ENCODE assay signal across 8 cellular contexts in genomic region chr16:2518823-2519710, GRCh38. TPM values are rescaled to one million over a fixed set of nuclear protein-coding genes. Genes with fewer than 3 reads are reported as not detected.
DNase-seq lines count a peak whose midpoint lies in the region; ATAC-seq, FAIRE-seq and TF ChIP-seq lines count a peak whose summit lies in the region.

No MANE protein-coding gene starts in this region.

- TF ChIP-seq EP300 in HepG2 (IDR thresholded peaks at IDR 0.05; ENCODE audit: low read depth in 2 of 2, low read length in 2 of 2) (no peak), HepG2 (CRISPR knock-in tag; IDR thresholded peaks at IDR 0.05; ENCODE audit: borderline replicate concordance) (no peak)

- H3K27me3 Mint-ChIP-seq in stimulated activated naive CD8-positive, alpha-beta T cell treated with anti-CD3 and anti-CD28 coated beads, Interleukin-15, Interleukin-2, amounts not matched to agents 100 ng/mL and 50 ng/mL, for 24 hours = no peaks in the 10 kb centered on the region

- H3K27me3 ChIP-seq in HepG2 (ENCODE audit: control insufficient read depth in 1 of 2, insufficient read depth in 2 of 2, low read length in 2 of 2) = no peaks in the 10 kb centered on the region; a peak in 1 of 5 replicates

- no peak for TF ChIP-seq POLR2A in HepG2 (IDR thresholded peaks at IDR 0.05; ENCODE audit: insufficient read depth in 1 of 2, low read depth in 2 of 2, low read length in 2 of 2)

- H3K36me3 Mint-ChIP-seq in stimulated activated naive CD8-positive, alpha-beta T cell treated with anti-CD3 and anti-CD28 coated beads, Interleukin-15, Interleukin-2, amounts not matched to agents 100 ng/mL and 50 ng/mL, for 24 hours (ENCODE audit: low read depth) = peaks cover 19% of the 10 kb centered on the region

- intact Hi-C loops in HepG2 (cut with micrococcal nuclease; ENCODE audit: unreplicated experiment) = no loop called here

- CTCF ChIA-PET in HEK293 (lab: Yijun Ruan, JAX) (interaction anchor here (0.6 to 1.0 kb wide), 2 partner anchors 18 to 303 kb away, joined by 3 read pairs; no protein-coding TSS in a partner anchor), HepG2 (lab: Yijun Ruan, JAX; ENCODE audit: low intra/inter-chr PET ratio, low total read pairs) (no interaction called here)

- peak overlapping the region; percentile 55 for H3K4me3 Mint-ChIP-seq in stimulated activated naive CD8-positive, alpha-beta T cell treated with anti-CD3 and anti-CD28 coated beads, Interleukin-15, Interleukin-2, amounts not matched to agents 100 ng/mL and 50 ng/mL, for 24 hours

- H3K36me3 ChIP-seq in HEK293 (ENCODE audit: control insufficient read depth in 2 of 2, insufficient read depth in 1 of 2, low read length in 2 of 2) (peaks cover 0 to 56% of the 10 kb centered on the region in 2 experiments; a peak in 2 of 3 replicates), HepG2 (replicated peaks in 1 of 2; ENCODE audit: control insufficient read depth in 1 of 2, insufficient read depth in 2 of 2, low read length in 2 of 2) (peaks cover 4 to 21% of the 10 kb centered on the region in 2 experiments; a peak in 4 of 5 replicates)

- no peaks in the 10 kb centered on the region for H3K9me3 ChIP-seq in HEK293 (ENCODE audit: control insufficient read depth, insufficient read depth, low read depth, low read length)
- H3K9me3 ChIP-seq in HepG2 (ENCODE audit: low read length) = no peaks in the 10 kb centered on the region

- H3K27ac Mint-ChIP-seq in stimulated activated naive CD8-positive, alpha-beta T cell treated with anti-CD3 and anti-CD28 coated beads, Interleukin-15, Interleukin-2, amounts not matched to agents 100 ng/mL and 50 ng/mL, for 24 hours = peak overlapping the region; percentile 74

- DNase-seq in HepG2 (ENCODE audit: low spot score) (no peak), NCI-H2227 (lab: John Stamatoyannopoulos, UW; ENCODE audit: unreplicated experiment) (no peak), SHP77 treated with DMSO at 0.1 percent for 48 hours (lab: John Stamatoyannopoulos, UW) (no peak), MV-4-11 (lab: John Stamatoyannopoulos, UW) (no peak)

- 81 to 84% (median 82%) methylated on average over 38 to 39 of the region's 39 CpGs for WGBS in adipose tissue, 3 donors
- WGBS in HepG2 (ENCODE audit: low lambda C conversion rate) = 95% methylated on average over 17 of the region's 39 CpGs

- H3K27ac ChIP-seq in HEK293 (ENCODE audit: extremely low read depth, low read depth, low read length) (no peak overlapping the region), adipose tissue (ENCODE audit: low read depth, low read length) (peak overlapping the region; percentile 21), HepG2 (ENCODE audit: extremely low read length, insufficient read depth, low read length) (no peak overlapping the region)

- peaks cover 52% of the 10 kb centered on the region for H4K20me1 ChIP-seq in HepG2 (ENCODE audit: insufficient read depth, low read length)

- in situ Hi-C loops in HepG2 (cut with HindIII; ENCODE audit: extremely low pct_ligation_motif_present, low pct_unique_long_range_greater_than_20kb) = no loop called here

- H3K9ac ChIP-seq in HepG2 (ENCODE audit: insufficient read depth, low read depth, low read length) = no peak overlapping the region

- TF ChIP-seq CTCF in HEK293 (tag by site-specific recombination; IDR thresholded peaks at IDR 0.05) (no peak), HepG2 (CRISPR knock-in tag; IDR thresholded peaks at IDR 0.05) (no peak)

- no peak overlapping the region for H2AFZ ChIP-seq in HepG2 (ENCODE audit: low read length)

- H3K9me3 Mint-ChIP-seq in stimulated activated naive CD8-positive, alpha-beta T cell treated with anti-CD3 and anti-CD28 coated beads, Interleukin-15, Interleukin-2, amounts not matched to agents 100 ng/mL and 50 ng/mL, for 24 hours = no peaks in the 10 kb centered on the region

- no peak overlapping the region for H3K4me3 ChIP-seq in HEK293 (ENCODE audit: low read depth, low read length)
- H3K4me3 ChIP-seq in HepG2 (replicated peaks in 1 of 3; ENCODE audit: insufficient read depth in 1 of 3, low read depth in 2 of 3, low read length in 3 of 3) = no peak overlapping the region

- no peak overlapping the region for H3K4me2 ChIP-seq in HepG2 (ENCODE audit: low read depth, low read length)

- POLR2A ChIA-PET in HEK293 (lab: Yijun Ruan, JAX) (interaction anchor here (0.8 to 2.6 kb wide), 3 partner anchors 13 to 22 kb away, joined by 3 to 25 read pairs (median 8); partner anchors contain the start of genes CEMP1 and PDPK1), HepG2 (lab: Yijun Ruan, JAX) (interaction anchor here (1.8 to 2.2 kb wide), 2 partner anchors 12 to 18 kb away, joined by 10 to 12 read pairs; partner anchors contain the start of genes CEMP1 and PDPK1)

- no TSS peak for BruUV-seq in HepG2 (replicated peaks; lab: Mats Ljungman, UMichigan)

- no peak for ATAC-seq in HepG2
- no peak for ATAC-seq in GM21381 (IDR thresholded peaks at IDR 0.05; ENCODE audit: unreplicated experiment)

- H3K4me1 ChIP-seq in HEK293 (ENCODE audit: control insufficient read depth, insufficient read depth, low read length) (peaks cover 3% of the 10 kb centered on the region), HepG2 (ENCODE audit: insufficient read depth, low read length) (peaks cover 79% of the 10 kb centered on the region)

- H3K4me1 Mint-ChIP-seq in stimulated activated naive CD8-positive, alpha-beta T cell treated with anti-CD3 and anti-CD28 coated beads, Interleukin-15, Interleukin-2, amounts not matched to agents 100 ng/mL and 50 ng/mL, for 24 hours (ENCODE audit: low read depth) = peaks cover 54% of the 10 kb centered on the region

- peaks cover 71% of the 10 kb centered on the region for H3K79me2 ChIP-seq in HepG2 (ENCODE audit: insufficient read depth, low read length)

- no peak for FAIRE-seq in HepG2 (lab: Jason Lieb, UNC)

- no peak for TF ChIP-seq RAD21 in HepG2 (CRISPR knock-in tag; IDR thresholded peaks at IDR 0.05)

RNA-seq across cellular contexts. Expression of gene AMDHD2, which starts 1.1 kb away (rescaled TPM):
- polyA plus RNA-seq in adipose tissue (10 to 100 TPM; 14.6 to 29.5 (median 29.5) TPM), HepG2 (2011; rRNA removed) (33.5 and 51.3 TPM in 2 replicates)
- 13.8 and 39.1 TPM in 2 replicates for total RNA-seq in HepG2 (2016; rRNA removed; fragmentation: Illumina TruSeq; extraction: Trizol)
- total RNA-seq in HepG2 (2016; cell fraction: cytosol; rRNA removed; fragmentation: Illumina TruSeq; extraction: Trizol; ENCODE audit: low read depth) = 14.4 and 16.3 TPM in 2 replicates
- 15.5 and 37.7 TPM in 2 replicates for total RNA-seq in HepG2 (2016; cell fraction: insoluble cytoplasmic fraction; rRNA removed; fragmentation: Illumina TruSeq; extraction: Trizol)
- 11.4 and 12.8 TPM in 2 replicates for total RNA-seq in HepG2 (2016; cell fraction: membrane; rRNA removed; fragmentation: Illumina TruSeq; extraction: Trizol)
- total RNA-seq in HepG2 (2016; cell fraction: nucleus; rRNA removed; fragmentation: Illumina TruSeq; extraction: Trizol) = 56.5 and 57.9 TPM in 2 replicates
- 12.9 and 24.3 TPM in 2 replicates for polyA plus RNA-seq in HepG2 (2011; cell fraction: cytosol; rRNA removed)
- 624 and 803 TPM in 2 replicates for polyA plus RNA-seq in HepG2 (2011; cell fraction: nucleus; rRNA removed)
- polyA plus RNA-seq in HepG2 (2012) = 30.1 and 34.2 TPM in 2 replicates
- polyA plus RNA-seq in HepG2 (2016; cell fraction: cytosol; fragmentation: Illumina TruSeq; extraction: Trizol; ENCODE audit: low read depth) = 5.3 and 8.4 TPM in 2 replicates
- 11.9 and 12.8 TPM in 2 replicates for polyA plus RNA-seq in HepG2 (2016; cell fraction: insoluble cytoplasmic fraction; fragmentation: Illumina TruSeq; extraction: Trizol; ENCODE audit: low read depth)
- 7.2 and 9.8 TPM in 2 replicates for polyA plus RNA-seq in HepG2 (2016; cell fraction: membrane; fragmentation: Illumina TruSeq; extraction: Trizol; ENCODE audit: low read depth)
- 125 and 129 TPM in 2 replicates for polyA plus RNA-seq in HepG2 (2016; cell fraction: nucleus; fragmentation: Illumina TruSeq; extraction: Trizol; ENCODE audit: insufficient read depth, low read depth)
- 20.8 and 63.2 TPM in 2 replicates for polyA minus RNA-seq in HepG2 (2011; rRNA and poly(A)+ RNA removed; ENCODE audit: low replicate concordance)
- 11.8 and 13.7 TPM in 2 replicates for polyA minus RNA-seq in HepG2 (2011; cell fraction: cytosol; rRNA and poly(A)+ RNA removed)
- polyA minus RNA-seq in HepG2 (2011; cell fraction: nucleus; rRNA and poly(A)+ RNA removed) = 81.2 and 102 TPM in 2 replicates

RNA-seq across cellular contexts. Expression of gene ATP6V0C, which starts 5.3 kb away (rescaled TPM):
- polyA plus RNA-seq in adipose tissue (100 to 1,000 TPM in 1 of 3 donors, 10 to 100 TPM in 2; 74.2 to 236 (median 89.1) TPM), HepG2 (2011; rRNA removed) (20.1 and 21.1 TPM in 2 replicates)
- total RNA-seq in HepG2 (2016; rRNA removed; fragmentation: Illumina TruSeq; extraction: Trizol) = 7.2 and 10.4 TPM in 2 replicates
- total RNA-seq in HepG2 (2016; cell fraction: cytosol; rRNA removed; fragmentation: Illumina TruSeq; extraction: Trizol; ENCODE audit: low read depth) = 7.6 and 9.4 TPM in 2 replicates
- 5.7 and 10.1 TPM in 2 replicates for total RNA-seq in HepG2 (2016; cell fraction: insoluble cytoplasmic fraction; rRNA removed; fragmentation: Illumina TruSeq; extraction: Trizol)
- 11.1 and 14.0 TPM in 2 replicates for total RNA-seq in HepG2 (2016; cell fraction: membrane; rRNA removed; fragmentation: Illumina TruSeq; extraction: Trizol)
- total RNA-seq in HepG2 (2016; cell fraction: nucleus; rRNA removed; fragmentation: Illumina TruSeq; extraction: Trizol) = 13.6 and 17.3 TPM in 2 replicates
- polyA plus RNA-seq in HepG2 (2011; cell fraction: cytosol; rRNA removed) = 29.7 and 32.0 TPM in 2 replicates
- 42.5 and 51.4 TPM in 2 replicates for polyA plus RNA-seq in HepG2 (2011; cell fraction: nucleus; rRNA removed)
- 133 and 154 TPM in 2 replicates for polyA plus RNA-seq in HepG2 (2012)
- polyA plus RNA-seq in HepG2 (2016; cell fraction: cytosol; fragmentation: Illumina TruSeq; extraction: Trizol; ENCODE audit: low read depth) = 106 and 119 TPM in 2 replicates
- 50.3 and 60.7 TPM in 2 replicates for polyA plus RNA-seq in HepG2 (2016; cell fraction: insoluble cytoplasmic fraction; fragmentation: Illumina TruSeq; extraction: Trizol; ENCODE audit: low read depth)
- 97.9 and 104 TPM in 2 replicates for polyA plus RNA-seq in HepG2 (2016; cell fraction: membrane; fragmentation: Illumina TruSeq; extraction: Trizol; ENCODE audit: low read depth)
- 168 and 190 TPM in 2 replicates for polyA plus RNA-seq in HepG2 (2016; cell fraction: nucleus; fragmentation: Illumina TruSeq; extraction: Trizol; ENCODE audit: insufficient read depth, low read depth)
- polyA minus RNA-seq in HepG2 (2011; rRNA and poly(A)+ RNA removed; ENCODE audit: low replicate concordance) = 20.0 and 29.5 TPM in 2 replicates
- 52.8 and 62.5 TPM in 2 replicates for polyA minus RNA-seq in HepG2 (2011; cell fraction: cytosol; rRNA and poly(A)+ RNA removed)
- polyA minus RNA-seq in HepG2 (2011; cell fraction: nucleus; rRNA and poly(A)+ RNA removed) = 10.4 and 11.5 TPM in 2 replicates

RNA-seq across cellular contexts. Expression of gene CEMP1, which starts 12.1 kb away (rescaled TPM):
- under 1 TPM; 0.45 to 0.97 (median 0.66) TPM for polyA plus RNA-seq in adipose tissue
- total RNA-seq in HepG2 (2016; rRNA removed; fragmentation: Illumina TruSeq; extraction: Trizol) = not detected in 2 replicates
- total RNA-seq in HepG2 (2016; cell fraction: cytosol; rRNA removed; fragmentation: Illumina TruSeq; extraction: Trizol; ENCODE audit: low read depth) = not detected in 2 replicates
- not detected in 2 replicates for total RNA-seq in HepG2 (2016; cell fraction: insoluble cytoplasmic fraction; rRNA removed; fragmentation: Illumina TruSeq; extraction: Trizol)
- total RNA-seq in HepG2 (2016; cell fraction: membrane; rRNA removed; fragmentation: Illumina TruSeq; extraction: Trizol) = not detected in 2 replicates
- not detected in 2 replicates for total RNA-seq in HepG2 (2016; cell fraction: nucleus; rRNA removed; fragmentation: Illumina TruSeq; extraction: Trizol)
- 0.04 TPM in 1 of 2 replicates, not detected in the other for polyA plus RNA-seq in HepG2 (2011; rRNA removed)
- not detected in 2 replicates for polyA plus RNA-seq in HepG2 (2011; cell fraction: cytosol; rRNA removed)
- polyA plus RNA-seq in HepG2 (2011; cell fraction: nucleus; rRNA removed) = 0.16 TPM in 1 of 2 replicates, not detected in the other
- polyA plus RNA-seq in HepG2 (2012) = not detected in 2 replicates
- not detected in 2 replicates for polyA plus RNA-seq in HepG2 (2016; cell fraction: cytosol; fragmentation: Illumina TruSeq; extraction: Trizol; ENCODE audit: low read depth)
- not detected in 2 replicates for polyA plus RNA-seq in HepG2 (2016; cell fraction: insoluble cytoplasmic fraction; fragmentation: Illumina TruSeq; extraction: Trizol; ENCODE audit: low read depth)
- not detected in 2 replicates for polyA plus RNA-seq in HepG2 (2016; cell fraction: membrane; fragmentation: Illumina TruSeq; extraction: Trizol; ENCODE audit: low read depth)
- not detected in 2 replicates for polyA plus RNA-seq in HepG2 (2016; cell fraction: nucleus; fragmentation: Illumina TruSeq; extraction: Trizol; ENCODE audit: insufficient read depth, low read depth)
- polyA minus RNA-seq in HepG2 (2011; rRNA and poly(A)+ RNA removed; ENCODE audit: low replicate concordance) = 0.10 and 0.16 TPM in 2 replicates
- polyA minus RNA-seq in HepG2 (2011; cell fraction: cytosol; rRNA and poly(A)+ RNA removed) = not detected in 2 replicates
- polyA minus RNA-seq in HepG2 (2011; cell fraction: nucleus; rRNA and poly(A)+ RNA removed) = 0.37 and 0.52 TPM in 2 replicates

RNA-seq across cellular contexts. Expression of gene PDPK1, which starts 18.8 kb away (rescaled TPM):
- polyA plus RNA-seq in adipose tissue (10 to 100 TPM; 10.6 to 19.0 (median 15.0) TPM), HepG2 (2011; rRNA removed) (129 TPM in 2 replicates)
- 59.6 and 72.9 TPM in 2 replicates for total RNA-seq in HepG2 (2016; rRNA removed; fragmentation: Illumina TruSeq; extraction: Trizol)
- 53.8 and 58.1 TPM in 2 replicates for total RNA-seq in HepG2 (2016; cell fraction: cytosol; rRNA removed; fragmentation: Illumina TruSeq; extraction: Trizol; ENCODE audit: low read depth)
- total RNA-seq in HepG2 (2016; cell fraction: insoluble cytoplasmic fraction; rRNA removed; fragmentation: Illumina TruSeq; extraction: Trizol) = 57.5 and 62.0 TPM in 2 replicates
- total RNA-seq in HepG2 (2016; cell fraction: membrane; rRNA removed; fragmentation: Illumina TruSeq; extraction: Trizol) = 43.6 and 57.5 TPM in 2 replicates
- total RNA-seq in HepG2 (2016; cell fraction: nucleus; rRNA removed; fragmentation: Illumina TruSeq; extraction: Trizol) = 40.5 and 51.1 TPM in 2 replicates
- 93.3 and 120 TPM in 2 replicates for polyA plus RNA-seq in HepG2 (2011; cell fraction: cytosol; rRNA removed)
- 125 and 138 TPM in 2 replicates for polyA plus RNA-seq in HepG2 (2011; cell fraction: nucleus; rRNA removed)
- 68.8 and 96.6 TPM in 2 replicates for polyA plus RNA-seq in HepG2 (2012)
- polyA plus RNA-seq in HepG2 (2016; cell fraction: cytosol; fragmentation: Illumina TruSeq; extraction: Trizol; ENCODE audit: low read depth) = 21.1 and 27.5 TPM in 2 replicates
- polyA plus RNA-seq in HepG2 (2016; cell fraction: insoluble cytoplasmic fraction; fragmentation: Illumina TruSeq; extraction: Trizol; ENCODE audit: low read depth) = 55.5 and 59.6 TPM in 2 replicates
- 31.1 and 35.0 TPM in 2 replicates for polyA plus RNA-seq in HepG2 (2016; cell fraction: membrane; fragmentation: Illumina TruSeq; extraction: Trizol; ENCODE audit: low read depth)
- polyA plus RNA-seq in HepG2 (2016; cell fraction: nucleus; fragmentation: Illumina TruSeq; extraction: Trizol; ENCODE audit: insufficient read depth, low read depth) = 66.4 and 80.4 TPM in 2 replicates
- 39.6 and 230 TPM in 2 replicates for polyA minus RNA-seq in HepG2 (2011; rRNA and poly(A)+ RNA removed; ENCODE audit: low replicate concordance)
- 117 and 142 TPM in 2 replicates for polyA minus RNA-seq in HepG2 (2011; cell fraction: cytosol; rRNA and poly(A)+ RNA removed)
- polyA minus RNA-seq in HepG2 (2011; cell fraction: nucleus; rRNA and poly(A)+ RNA removed) = 118 and 140 TPM in 2 replicates

RNA-seq across cellular contexts. Expression of gene TBC1D24, which starts 44.1 kb away (rescaled TPM):
- polyA plus RNA-seq in adipose tissue = 10 to 100 TPM in 1 of 3 donors, 1 to 10 TPM in 2; 6.6 to 11.6 (median 7.8) TPM
- 13.7 and 17.6 TPM in 2 replicates for total RNA-seq in HepG2 (2016; rRNA removed; fragmentation: Illumina TruSeq; extraction: Trizol)
- 1.3 and 1.4 TPM in 2 replicates for total RNA-seq in HepG2 (2016; cell fraction: cytosol; rRNA removed; fragmentation: Illumina TruSeq; extraction: Trizol; ENCODE audit: low read depth)
- total RNA-seq in HepG2 (2016; cell fraction: insoluble cytoplasmic fraction; rRNA removed; fragmentation: Illumina TruSeq; extraction: Trizol) = 12.6 and 15.8 TPM in 2 replicates
- 4.8 and 5.7 TPM in 2 replicates for total RNA-seq in HepG2 (2016; cell fraction: membrane; rRNA removed; fragmentation: Illumina TruSeq; extraction: Trizol)
- 12.6 and 14.4 TPM in 2 replicates for total RNA-seq in HepG2 (2016; cell fraction: nucleus; rRNA removed; fragmentation: Illumina TruSeq; extraction: Trizol)
- 7.7 and 8.4 TPM in 2 replicates for polyA plus RNA-seq in HepG2 (2011; rRNA removed)
- 3.7 and 4.9 TPM in 2 replicates for polyA plus RNA-seq in HepG2 (2011; cell fraction: cytosol; rRNA removed)
- polyA plus RNA-seq in HepG2 (2011; cell fraction: nucleus; rRNA removed) = 29.9 and 35.0 TPM in 2 replicates
- 5.7 TPM in 2 replicates for polyA plus RNA-seq in HepG2 (2012)
- polyA plus RNA-seq in HepG2 (2016; cell fraction: cytosol; fragmentation: Illumina TruSeq; extraction: Trizol; ENCODE audit: low read depth) = 1.0 and 1.2 TPM in 2 replicates
- 8.4 and 11.8 TPM in 2 replicates for polyA plus RNA-seq in HepG2 (2016; cell fraction: insoluble cytoplasmic fraction; fragmentation: Illumina TruSeq; extraction: Trizol; ENCODE audit: low read depth)
- 2.4 and 3.2 TPM in 2 replicates for polyA plus RNA-seq in HepG2 (2016; cell fraction: membrane; fragmentation: Illumina TruSeq; extraction: Trizol; ENCODE audit: low read depth)
- polyA plus RNA-seq in HepG2 (2016; cell fraction: nucleus; fragmentation: Illumina TruSeq; extraction: Trizol; ENCODE audit: insufficient read depth, low read depth) = 22.4 and 24.8 TPM in 2 replicates
- 11.0 and 28.2 TPM in 2 replicates for polyA minus RNA-seq in HepG2 (2011; rRNA and poly(A)+ RNA removed; ENCODE audit: low replicate concordance)
- 9.1 and 10.4 TPM in 2 replicates for polyA minus RNA-seq in HepG2 (2011; cell fraction: cytosol; rRNA and poly(A)+ RNA removed)
- polyA minus RNA-seq in HepG2 (2011; cell fraction: nucleus; rRNA and poly(A)+ RNA removed) = 10.0 and 13.8 TPM in 2 replicates

Comparison
In these comparisons a context has a peak if more than half of its experiments do, and no peak if none do; other contexts are left out.
1. Of the 63 proteins assayed by ChIP-seq in both HepG2 and HEK293: peak only in HepG2: none; only in HEK293: PRDM10; in both: none; in neither: 62.